ENCODE assay signal across 9 cellular contexts in genomic region chr9:23123048-23123632, GRCh38.
DNase-seq lines count a peak whose midpoint lies in the region; ATAC-seq, FAIRE-seq and TF ChIP-seq lines count a peak whose summit lies in the region.
"Had no signal": no experiment of that assay in that cellular context is flagged by ENCODE, and none has a peak within 500 bp of the region (broad histone marks: within the 10 kb centered on the region; RNA-seq: fewer than 3 reads in every experiment).

No MANE protein-coding gene starts in this region.

- in situ Hi-C loops in KBM-7 (cut with MboI; ENCODE audit: low pct_unique_long_range_greater_than_20kb, low sequenced_read_pairs) = no loop called here

- TF ChIP-seq CTCF in D721Med (IDR thresholded peaks at IDR 0.05; ENCODE audit: insufficient read depth, missing control alignments) = peak; percentile 63

- FAIRE-seq in D721Med (lab: Jason Lieb, UNC) = no peak
- FAIRE-seq: endometrium had no signal

- no peak for ATAC-seq in GM18498 (IDR thresholded peaks at IDR 0.05; ENCODE audit: unreplicated experiment)

- DNase-seq in D721Med (ENCODE audit: insufficient read length, low spot score) = no peak
- DNase-seq in KBM-7 = peak; percentile 48
- DNase-seq in UCSD-AML1 (lab: John Stamatoyannopoulos, UW; ENCODE audit: unreplicated experiment) = peak; percentile 15
- peak; percentile 31 for DNase-seq in iris pigment epithelial cell (ENCODE audit: low read depth)
- no peak for DNase-seq in DMS153 treated with DMSO at 0.1 percent for 48 hours (lab: John Stamatoyannopoulos, UW; ENCODE audit: unreplicated experiment)
- no peak for DNase-seq in activated effector memory CD4-positive, alpha-beta T cell treated with Interleukin-2 at 50 U/mL for 16 hours
- DNase-seq in activated CD4-positive, alpha-beta T cell treated with anti-CD3 and anti-CD28 coated beads for 1 hour = no peak

Comparison
In these comparisons a context has a peak if more than half of its experiments do, and no peak if none do; other contexts are left out.
1. DNase-seq: peak in KBM-7 (single experiment), UCSD-AML1 (single experiment) and iris pigment epithelial cell (single experiment); none in D721Med (single experiment), DMS153 treated with DMSO at 0.1 percent for 48 hours (single experiment), activated effector memory CD4-positive, alpha-beta T cell treated with Interleukin-2 at 50 U/mL for 16 hours (single experiment) and activated CD4-positive, alpha-beta T cell treated with anti-CD3 and anti-CD28 coated beads for 1 hour (single experiment).